ENCODE assay signal across 24 cellular contexts in the genomic region with DNA sequence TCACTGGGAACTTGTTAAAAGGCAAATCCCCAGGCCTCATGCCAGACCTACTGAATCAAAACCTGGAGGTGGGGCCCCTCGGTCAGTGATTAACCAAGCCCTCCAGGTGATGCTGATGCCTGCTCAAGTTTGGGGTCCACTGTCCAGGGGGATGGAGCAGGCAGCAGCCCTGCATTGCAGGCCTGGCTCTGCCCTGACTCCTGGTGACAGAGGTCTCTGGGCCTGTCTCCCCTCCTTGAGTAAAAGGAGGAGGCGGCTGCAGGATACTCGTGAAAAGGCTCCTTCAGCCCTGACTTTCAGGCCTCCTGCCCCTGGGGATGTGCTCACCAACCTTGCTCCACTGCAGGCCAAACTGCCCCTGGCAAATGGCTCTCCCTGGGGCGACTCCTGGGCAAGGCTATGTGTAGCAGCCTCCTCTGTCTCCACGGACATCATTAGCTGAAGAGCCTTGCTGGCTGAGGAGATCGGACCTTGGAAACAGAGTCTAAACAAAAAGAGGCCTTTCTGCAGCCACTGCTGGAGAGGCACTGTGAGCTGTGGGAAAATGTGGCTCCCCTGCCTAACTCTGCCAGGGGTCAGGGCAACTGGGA.
"Had no signal": no experiment of that assay in that cellular context is flagged by ENCODE, and none has a peak within 500 bp of the region (broad histone marks: within the 10 kb centered on the region; RNA-seq: fewer than 3 reads in every experiment).

No MANE protein-coding gene starts in this region.

- DNase-seq: cortex of kidney; effector memory CD8-positive, alpha-beta T cell; erythroblast; esophagus squamous epithelium; foreskin melanocyte; hypothalamus; immature natural killer cell; left ventricle myocardium superior; lower lobe of right lung; natural killer cell; nucleus accumbens; ovary; posterior cingulate gyrus; psoas muscle; right cardiac atrium; sigmoid colon; stimulated activated CD4-positive, alpha-beta T cell treated with anti-CD3 and anti-CD28 coated beads, Interleukin-2, amount 100 ng/mL, for 24 hours; stimulated activated CD4-positive, alpha-beta T cell treated with anti-CD3 and anti-CD28 coated beads, Interleukin-4, amount 100 ng/mL, for 24 hours; stimulated activated naive CD4-positive, alpha-beta T cell treated with Interleukin-2 at 50 U/mL for 16 hours; upper lobe of left lung had no signal

- ATAC-seq: effector memory CD8-positive, alpha-beta T cell; left ventricle myocardium superior; lower lobe of right lung; natural killer cell; psoas muscle; right cardiac atrium; stimulated activated effector memory CD8-positive, alpha-beta T cell treated with anti-CD3 and anti-CD28 coated beads, Interleukin-12 subunit alpha, Interleukin-12 subunit beta, amount 100 ng/mL, for 72 hours had no signal

- H3K27me3 ChIP-seq: esophagus squamous epithelium, ovary, sigmoid colon, tibial nerve, upper lobe of left lung had no signal

- H3K4me3 Mint-ChIP-seq: effector memory CD8-positive, alpha-beta T cell; immature natural killer cell; natural killer cell; neural crest cell; stimulated activated effector memory CD8-positive, alpha-beta T cell treated with anti-CD3 and anti-CD28 coated beads, Interleukin-12 subunit alpha, Interleukin-12 subunit beta, amount 100 ng/mL, for 72 hours had no signal

- H3K27ac Mint-ChIP-seq: effector memory CD8-positive, alpha-beta T cell; immature natural killer cell; natural killer cell; stimulated activated effector memory CD8-positive, alpha-beta T cell treated with anti-CD3 and anti-CD28 coated beads, Interleukin-12 subunit alpha, Interleukin-12 subunit beta, amount 100 ng/mL, for 72 hours had no signal

- H3K27ac ChIP-seq: esophagus squamous epithelium, lower lobe of right lung, ovary, psoas muscle, sigmoid colon, thoracic aorta, tibial nerve, upper lobe of left lung had no signal

- H3K4me1 ChIP-seq: esophagus squamous epithelium, lower lobe of right lung, psoas muscle, sigmoid colon, tibial nerve, upper lobe of left lung had no signal

- H3K36me3 ChIP-seq: esophagus squamous epithelium, lower lobe of right lung, ovary, sigmoid colon, thoracic aorta, tibial nerve, upper lobe of left lung had no signal

- H3K9me3 ChIP-seq: esophagus squamous epithelium, lower lobe of right lung, ovary, psoas muscle, sigmoid colon, thoracic aorta, upper lobe of left lung had no signal

- H3K4me1 Mint-ChIP-seq: immature natural killer cell; natural killer cell; neural crest cell; stimulated activated effector memory CD8-positive, alpha-beta T cell treated with anti-CD3 and anti-CD28 coated beads, Interleukin-12 subunit alpha, Interleukin-12 subunit beta, amount 100 ng/mL, for 72 hours had no signal

- H3K4me3 ChIP-seq: esophagus squamous epithelium, lower lobe of right lung, ovary, psoas muscle, sigmoid colon, thoracic aorta, tibial nerve, upper lobe of left lung had no signal

- H3K9me3 Mint-ChIP-seq: immature natural killer cell; natural killer cell; stimulated activated effector memory CD8-positive, alpha-beta T cell treated with anti-CD3 and anti-CD28 coated beads, Interleukin-12 subunit alpha, Interleukin-12 subunit beta, amount 100 ng/mL, for 72 hours had no signal

- H3K36me3 Mint-ChIP-seq: immature natural killer cell; natural killer cell; stimulated activated effector memory CD8-positive, alpha-beta T cell treated with anti-CD3 and anti-CD28 coated beads, Interleukin-12 subunit alpha, Interleukin-12 subunit beta, amount 100 ng/mL, for 72 hours had no signal
